Comparison of ENCODE assay signal across 2 cellular contexts in the genomic region with DNA sequence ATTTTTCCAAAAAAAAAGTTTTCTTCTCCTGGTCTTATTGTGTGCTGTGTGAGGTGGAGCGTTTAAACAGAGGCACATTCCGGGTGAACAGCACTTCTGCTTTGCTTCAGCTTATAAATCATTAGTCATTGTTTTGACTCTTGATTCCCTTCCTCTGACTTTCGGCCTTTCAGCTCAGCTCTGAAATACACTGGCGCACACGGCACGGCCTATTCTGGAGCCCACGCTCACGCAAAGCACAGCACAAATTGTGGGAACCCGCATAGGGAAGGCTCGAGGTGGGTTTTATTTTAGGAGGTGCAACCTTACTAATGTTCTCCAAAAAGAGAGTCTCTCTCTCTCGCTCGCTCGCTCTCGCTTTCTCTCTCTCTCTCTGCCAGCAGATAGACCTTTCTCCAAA.
TF ChIP-seq lines count a peak whose summit lies in the region.

No MANE protein-coding gene starts in this region.

TF ChIP-seq in WTC11, 78 proteins besides CTCF, POLR2A, EP300 and RAD21 (continued from another document):
- TF ChIP-seq, protein P1, sequence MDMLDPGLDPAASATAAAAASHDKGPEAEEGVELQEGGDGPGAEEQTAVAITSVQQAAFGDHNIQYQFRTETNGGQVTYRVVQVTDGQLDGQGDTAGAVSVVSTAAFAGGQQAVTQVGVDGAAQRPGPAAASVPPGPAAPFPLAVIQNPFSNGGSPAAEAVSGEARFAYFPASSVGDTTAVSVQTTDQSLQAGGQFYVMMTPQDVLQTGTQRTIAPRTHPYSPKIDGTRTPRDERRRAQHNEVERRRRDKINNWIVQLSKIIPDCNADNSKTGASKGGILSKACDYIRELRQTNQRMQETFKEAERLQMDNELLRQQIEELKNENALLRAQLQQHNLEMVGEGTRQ (CRISPR knock-in tag; IDR thresholded peaks at IDR 0.05): no peak

TF ChIP-seq in H1, 55 proteins besides CTCF, POLR2A, EP300 and RAD21:
- no peak for TF ChIP-seq TAF7 (optimal IDR thresholded peaks at IDR 0.05; ENCODE audit: borderline replicate concordance, low read depth, low read length)
- no peak for TF ChIP-seq POU5F1 (IDR thresholded peaks at IDR 0.05; ENCODE audit: low read depth, low read length)
- no peak for TF ChIP-seq SRF (IDR thresholded peaks at IDR 0.05; ENCODE audit: low read depth, low read length)
- TF ChIP-seq NRF1 (IDR thresholded peaks at IDR 0.05; ENCODE audit: low read depth, low read length): no peak
- no peak for TF ChIP-seq PHF8 (conservative IDR thresholded peaks at IDR 0.05; ENCODE audit: low read depth, low read length)
- no peak for TF ChIP-seq KDM4A (IDR thresholded peaks at IDR 0.05; ENCODE audit: low read depth, low read length, severe bottlenecking)
- no peak for TF ChIP-seq CBX5 (IDR thresholded peaks at IDR 0.05; ENCODE audit: low read depth, low read length)
